Comparison of ENCODE assay signal across 8 cellular contexts in genomic region chr15:77994893-77995536, GRCh38.
DNase-seq lines count a peak whose midpoint lies in the region; ATAC-seq and TF ChIP-seq lines count a peak whose summit lies in the region.
"Not testable (repeated sequence)": the region's sequence is repeated elsewhere in the genome, so short reads cannot be mapped to it uniquely, and the experiment has no call there.

No MANE protein-coding gene starts in this region.

- H3K27me3 ChIP-seq in SJSA1 (replicated peaks); lung (ENCODE audit: control insufficient read depth, insufficient read depth); skeletal muscle tissue (ENCODE audit: control insufficient read depth in 3 of 3, insufficient read depth in 3 of 3, low read length in 3 of 3): not testable (repeated sequence)

- DNase-seq in AG08396 (ENCODE audit: low spot score) (peak; percentile 68), SJSA1 (ENCODE audit: low read depth in 1 of 2, low spot score in 2 of 2) (peak; percentile 43 to 87), MCF 10A (ENCODE audit: unreplicated experiment) (peak; percentile 72), fibroblast of the aortic adventitia (ENCODE audit: low read depth) (peak; percentile 77)
- DNase-seq in NB4 (ENCODE audit: low read depth); lung (ENCODE audit: low spot score): not testable (repeated sequence)

- H3K27ac ChIP-seq in SJSA1; lung (ENCODE audit: low read depth in 1 of 2, low read length in 1 of 2): not testable (repeated sequence)
- peak overlapping the region; percentile 75 for H3K27ac ChIP-seq in skeletal muscle tissue (ENCODE audit: low read depth, low read length)

- not testable (repeated sequence) for H3K9me3 Mint-ChIP-seq in MCF 10A (ENCODE audit: unreplicated experiment)

- H3K36me3 Mint-ChIP-seq in MCF 10A (ENCODE audit: insufficient read depth, unreplicated experiment) = peaks cover 43% of the 10 kb centered on the region

- H3K36me3 ChIP-seq in SJSA1 = not testable (repeated sequence)
- H3K36me3 ChIP-seq in lung (ENCODE audit: control insufficient read depth in 2 of 2, insufficient read depth in 2 of 2, low read length in 2 of 2) (peaks cover 0 to 30% of the 10 kb centered on the region in 2 donors), skeletal muscle tissue (ENCODE audit: control insufficient read depth in 3 of 3, insufficient read depth in 3 of 3, low read length in 3 of 3) (peaks cover 2 to 10% (median 7%) of the 10 kb centered on the region in 3 donors)

- not testable (repeated sequence) for H3K27me3 Mint-ChIP-seq in MCF 10A (ENCODE audit: insufficient read depth, unreplicated experiment)

- H3K4me1 ChIP-seq in SJSA1 (replicated peaks) (peaks cover 23% of the 10 kb centered on the region), lung (ENCODE audit: control insufficient read depth in 2 of 2, insufficient read depth in 2 of 2, low read length in 2 of 2) (peaks cover 4 to 15% of the 10 kb centered on the region in 2 donors), skeletal muscle tissue (ENCODE audit: control insufficient read depth in 3 of 3, insufficient read depth in 3 of 3, low read length in 3 of 3) (peaks cover 43 to 78% (median 56%) of the 10 kb centered on the region in 3 donors)

- not testable (repeated sequence) for H3K9me3 ChIP-seq in SJSA1 (replicated peaks); lung (ENCODE audit: control insufficient read depth in 2 of 2, insufficient read depth in 1 of 2, low read length in 1 of 2); skeletal muscle tissue (ENCODE audit: control insufficient read depth in 3 of 3, low read length in 3 of 3)

- H3K4me3 ChIP-seq in NB4 (ENCODE audit: low read depth, low read length); SJSA1; fibroblast of the aortic adventitia (ENCODE audit: low read depth, low read length); lung; skeletal muscle tissue (ENCODE audit: low read length in 3 of 3): not testable (repeated sequence)

- not testable (repeated sequence) for BruUV-seq in MCF 10A (replicated peaks; lab: Mats Ljungman, UMichigan)

- WGBS in lung, 2 donors = 75 to 88% methylated on average over 15 of the region's 15 CpGs

- peak overlapping the region; percentile 90 for H3K27ac Mint-ChIP-seq in MCF 10A (ENCODE audit: low read depth, unreplicated experiment)

- POLR2A ChIA-PET in MCF 10A (lab: Yijun Ruan, JAX) = interaction anchor here (0.7 to 4.5 kb wide), 12 partner anchors 13 to 161 kb away, joined by 3 to 41 read pairs (median 4); partner anchors contain the start of gene IDH3A

- TF ChIP-seq CTCF in GM12873 (IDR thresholded peaks at IDR 0.05; ENCODE audit: insufficient read depth, low read depth, low read length, missing control alignments) (peak; percentile 21), NB4 (IDR thresholded peaks at IDR 0.05; ENCODE audit: low read depth, low read length) (peak; percentile 29), fibroblast of the aortic adventitia (IDR thresholded peaks at IDR 0.05; ENCODE audit: insufficient read depth, low read length) (peak; percentile 7)
- not testable (repeated sequence) for TF ChIP-seq CTCF in MCF 10A (IDR thresholded peaks at IDR 0.05; ENCODE audit: unreplicated experiment); lung (IDR thresholded peaks at IDR 0.05; ENCODE audit: control extremely low read depth, extremely low read depth)

- peak overlapping the region; percentile 52 for H3K4me3 Mint-ChIP-seq in MCF 10A (ENCODE audit: unreplicated experiment)

- peaks cover 26% of the 10 kb centered on the region for H3K4me1 Mint-ChIP-seq in MCF 10A (ENCODE audit: insufficient read depth, unreplicated experiment)

- H3K9ac ChIP-seq in skeletal muscle tissue (ENCODE audit: low read depth in 1 of 3, low read length in 3 of 3) = not testable (repeated sequence)

- CTCF ChIA-PET in MCF 10A (lab: Yijun Ruan, JAX) = interaction anchor here (1.1 kb wide), 1 partner anchor 10 kb away, joined by 3 read pairs; no protein-coding TSS in a partner anchor

- ATAC-seq in lung (ENCODE audit: insufficient read depth, low FRiP score) = peak; percentile 21

- intact Hi-C loops in MCF 10A (cut with micrococcal nuclease) = loop anchor here (1.0 kb wide), 1 partner anchor 28 kb away; no protein-coding TSS in a partner anchor

- TF ChIP-seq POLR2A in NB4 (IDR thresholded peaks at IDR 0.05; ENCODE audit: extremely low read depth, insufficient read length) = not testable (repeated sequence)
